9 cellular contexts compared by ENCODE assay signal in the genomic region with DNA sequence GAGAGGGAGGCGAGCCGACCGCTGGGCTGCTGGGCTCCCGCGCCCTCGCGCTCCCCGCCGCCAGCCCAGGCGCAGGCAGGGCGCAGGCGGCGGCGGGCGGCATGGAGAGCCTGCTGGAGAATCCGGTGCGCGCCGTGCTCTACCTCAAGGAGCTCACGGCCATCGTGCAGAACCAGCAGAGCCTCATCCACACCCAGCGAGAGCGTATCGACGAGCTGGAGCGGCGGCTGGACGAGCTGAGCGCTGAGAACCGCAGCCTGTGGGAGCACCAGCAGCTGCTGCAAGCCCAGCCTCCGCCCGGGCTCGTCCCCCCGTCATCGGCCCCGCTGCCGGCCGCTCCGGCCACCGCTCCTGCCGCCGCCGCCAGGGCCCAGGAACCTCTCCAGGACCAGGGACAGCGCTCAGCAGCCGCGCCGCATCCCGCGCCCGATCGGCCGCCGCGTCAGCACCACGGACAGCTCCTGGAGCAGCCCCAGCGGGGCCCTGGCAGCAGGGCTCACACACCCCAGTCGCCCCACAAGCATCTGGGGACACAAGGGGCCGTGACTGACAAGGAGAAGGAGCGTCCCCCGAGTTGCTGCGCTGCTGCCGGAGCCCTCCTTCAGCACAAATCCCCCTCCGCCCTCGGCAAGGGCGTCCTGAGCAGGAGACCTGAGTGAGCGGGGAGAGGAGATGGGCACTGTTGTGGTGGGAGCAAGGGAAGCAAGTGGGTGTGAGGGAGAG. TPM values are rescaled to one million over a fixed set of nuclear protein-coding genes. Genes with fewer than 3 reads are reported as not detected.
DNase-seq lines count a peak whose midpoint lies in the region; ATAC-seq and TF ChIP-seq lines count a peak whose summit lies in the region.
"Not testable (repeated sequence)": the region's sequence is repeated elsewhere in the genome, so short reads cannot be mapped to it uniquely, and the experiment has no call there.
"Had no signal": no experiment of that assay in that cellular context is flagged by ENCODE, and none has a peak within 500 bp of the region (broad histone marks: within the 10 kb centered on the region; RNA-seq: fewer than 3 reads in every experiment).

No MANE protein-coding gene starts in this region.

- peaks cover 29% of the 10 kb centered on the region for H3K27me3 Mint-ChIP-seq in brain

- not testable (repeated sequence) for H3K36me3 Mint-ChIP-seq in brain

- not testable (repeated sequence) for TF ChIP-seq POLR2A in gastroesophageal sphincter (IDR thresholded peaks at IDR 0.05); right lobe of liver (IDR thresholded peaks at IDR 0.05)

- H3K36me3 ChIP-seq in gastroesophageal sphincter, right lobe of liver: not testable (repeated sequence)

- peaks cover 30% of the 10 kb centered on the region for H3K27me3 ChIP-seq in gastroesophageal sphincter
- H3K27me3 ChIP-seq in right lobe of liver, result not testable (repeated sequence)

- not testable (repeated sequence) for H3K9me3 ChIP-seq in gastroesophageal sphincter, right lobe of liver

- H3K27ac ChIP-seq in gastroesophageal sphincter, right lobe of liver: not testable (repeated sequence)

- H3K27ac Mint-ChIP-seq in brain, result not testable (repeated sequence)

- not testable (repeated sequence) for H3K4me1 ChIP-seq in gastroesophageal sphincter, right lobe of liver

- peak; percentile 32 for DNase-seq in Ammon's horn (ENCODE audit: low spot score)
- DNase-seq in activated CD4-positive, alpha-beta T cell treated with anti-CD3 and anti-CD28 coated beads for 48 hours, result peak; percentile 35
- not testable (repeated sequence) for DNase-seq in right lobe of liver
- peak; percentile 19 for DNase-seq in putamen (ENCODE audit: low spot score)

- not testable (repeated sequence) for TF ChIP-seq EP300 in gastroesophageal sphincter (IDR thresholded peaks at IDR 0.05)

- not testable (repeated sequence) for H3K9me3 Mint-ChIP-seq in brain

- ATAC-seq in GM21381 (IDR thresholded peaks at IDR 0.05; ENCODE audit: unreplicated experiment) (peak; percentile 69), HG03521 (IDR thresholded peaks at IDR 0.05; ENCODE audit: unreplicated experiment) (peak; percentile 64), gastroesophageal sphincter (peak; percentile 89), right lobe of liver (peak; percentile 92 to 100 (median 97))

- H3K4me3 ChIP-seq in gastroesophageal sphincter, right lobe of liver: not testable (repeated sequence)

- peaks cover 33% of the 10 kb centered on the region for H3K4me1 Mint-ChIP-seq in brain

- WGBS in gastroesophageal sphincter (ENCODE audit: low coverage in 1 of 2), 2 donors, result no CpG with 5 or more reads among the region's 66 CpGs
- WGBS in right lobe of liver (ENCODE audit: insufficient coverage, low coverage, low lambda C conversion rate, missing lambda C conversion rate), result 38% methylated on average over 4 of the region's 66 CpGs

- not testable (repeated sequence) for TF ChIP-seq CTCF in brain (conservative IDR thresholded peaks at IDR 0.05); gastroesophageal sphincter (IDR thresholded peaks at IDR 0.05); right lobe of liver (IDR thresholded peaks at IDR 0.05)

- intact Hi-C loops in right lobe of liver (cut with DNase I), result not testable (repeated sequence)

- H3K4me3 Mint-ChIP-seq in brain, result peak overlapping the region; percentile 73 to 83 (median 76)

RNA-seq across cellular contexts. Expression of gene IQSEC3, which starts 0.4 kb away (rescaled TPM):
- polyA plus RNA-seq in brain (ENCODE audit: insufficient read depth, low read depth, low replicate concordance), result 38.6 TPM
- total RNA-seq in gastroesophageal sphincter (1 to 10 TPM in 1 of 4 donors, under 1 TPM in 3; 0.07 to 2.4 (median 0.57) TPM), right lobe of liver (under 1 TPM in 5 of 6 experiments, not detected in 1; 0.05 to 0.64 (median 0.15) TPM)
- total RNA-seq: A673 had no signal
